8 cellular contexts compared by ENCODE assay signal in the genomic region with DNA sequence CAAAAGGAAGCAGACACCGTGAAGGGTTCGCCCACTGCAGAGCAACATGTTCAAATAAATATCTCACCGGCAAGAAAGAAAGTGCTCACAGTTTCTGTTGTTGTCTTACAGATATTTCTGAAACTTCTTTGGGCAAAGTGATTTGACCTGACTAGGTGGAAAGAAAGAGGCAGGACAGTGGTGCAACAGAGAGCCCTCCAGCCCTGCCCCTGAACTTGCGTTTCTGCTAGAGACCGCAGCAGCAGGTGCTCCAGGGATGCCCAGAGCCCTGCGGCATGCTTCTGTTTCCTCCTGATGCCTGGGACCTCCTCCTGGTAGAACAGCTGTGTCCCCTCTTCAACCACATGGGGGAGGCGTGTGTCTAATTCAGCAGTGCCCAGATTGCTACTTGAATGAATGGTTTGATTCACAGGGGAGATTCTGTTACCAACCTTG.
DNase-seq lines count a peak whose midpoint lies in the region; ATAC-seq and TF ChIP-seq lines count a peak whose summit lies in the region.

No MANE protein-coding gene starts in this region.

- H3K4me1 ChIP-seq in heart left ventricle (peaks cover 0 to 38% (median 16%) of the 10 kb centered on the region in 12 donors), right atrium auricular region (peaks cover 0 to 35% of the 10 kb centered on the region in 2 donors), uterus (no peaks in the 10 kb centered on the region)

- H3K27me3 Mint-ChIP-seq in activated T-cell treated with anti-CD3 and anti-CD28 coated beads, Interleukin-2, amount 50 U/mL, for 24 hours = no peaks in the 10 kb centered on the region

- peaks cover 42% of the 10 kb centered on the region for H3K4me1 Mint-ChIP-seq in activated T-cell treated with anti-CD3 and anti-CD28 coated beads, Interleukin-2, amount 50 U/mL, for 24 hours (ENCODE audit: low read depth)

- H3K27me3 ChIP-seq in heart left ventricle (no peaks in the 10 kb centered on the region), right atrium auricular region (no peaks in the 10 kb centered on the region), uterus (no peaks in the 10 kb centered on the region)

- H3K4me3 ChIP-seq in heart left ventricle (no peak overlapping the region), right atrium auricular region (no peak overlapping the region), NB4 (ENCODE audit: low read depth, low read length) (no peak overlapping the region), uterus (no peak overlapping the region)

- peak in 1 of 4 donors; percentile 33 for ATAC-seq in heart left ventricle

- H3K9me3 ChIP-seq in heart left ventricle (no peaks in the 10 kb centered on the region), right atrium auricular region (no peaks in the 10 kb centered on the region), uterus (no peaks in the 10 kb centered on the region)

- H3K36me3 ChIP-seq in heart left ventricle (no peaks in the 10 kb centered on the region), right atrium auricular region (no peaks in the 10 kb centered on the region), uterus (no peaks in the 10 kb centered on the region)

- no peak overlapping the region for H3K27ac ChIP-seq in heart left ventricle
- H3K27ac ChIP-seq in right atrium auricular region = no peak overlapping the region
- H3K27ac ChIP-seq in uterus = no peak overlapping the region

- peak overlapping the region; percentile 53 for H3K27ac Mint-ChIP-seq in activated T-cell treated with anti-CD3 and anti-CD28 coated beads, Interleukin-2, amount 50 U/mL, for 24 hours

- H3K9me3 Mint-ChIP-seq in activated T-cell treated with anti-CD3 and anti-CD28 coated beads, Interleukin-2, amount 50 U/mL, for 24 hours = no peaks in the 10 kb centered on the region

- TF ChIP-seq CTCF in heart left ventricle (IDR thresholded peaks at IDR 0.05) (peak in 8 of 12 donors; percentile 16 to 40 (median 34)), right atrium auricular region (IDR thresholded peaks at IDR 0.05) (peak in 1 of 2 donors; percentile 54), NB4 (IDR thresholded peaks at IDR 0.05; ENCODE audit: low read depth, low read length) (no peak), uterus (IDR thresholded peaks at IDR 0.05) (peak in 3 of 4 experiments; percentile 11 to 38 (median 33))

- H3K4me3 Mint-ChIP-seq in activated T-cell treated with anti-CD3 and anti-CD28 coated beads, Interleukin-2, amount 50 U/mL, for 24 hours = no peak overlapping the region

- intact Hi-C loops in heart left ventricle (cut with DNase I) = loop anchor here in 5 of 10 donors (5.0 to 10.0 kb wide), 4 partner anchors 115 to 193 kb away; a partner anchor contains a TSS
- intact Hi-C loops in uterus (cut with DNase I; ENCODE audit: low total_unique reads) = loop anchor here (10.0 kb wide), 1 partner anchor 65 kb away; no protein-coding TSS in a partner anchor

- DNase-seq in heart left ventricle (no peak), right atrium auricular region (ENCODE audit: low spot score) (no peak), NB4 (ENCODE audit: low read depth) (peak; percentile 37), iPS-NIHi7 (ENCODE audit: extremely low spot score) (peak; percentile 54), uterus (no peak), A172 (ENCODE audit: low spot score) (no peak), NCI-H1417 (lab: John Stamatoyannopoulos, UW) (no peak)
- DNase-seq in activated T-cell treated with anti-CD3 and anti-CD28 coated beads, Interleukin-2, amount 50 U/mL, for 24 hours = no peak

- WGBS in heart left ventricle, 4 donors = 66 to 72% (median 69%) methylated on average over 7 of the region's 7 CpGs

- TF ChIP-seq POLR2A in heart left ventricle (IDR thresholded peaks at IDR 0.05) (no peak), NB4 (IDR thresholded peaks at IDR 0.05; ENCODE audit: extremely low read depth, insufficient read length) (no peak), uterus (IDR thresholded peaks at IDR 0.05) (no peak)

- peaks cover 35% of the 10 kb centered on the region for H3K36me3 Mint-ChIP-seq in activated T-cell treated with anti-CD3 and anti-CD28 coated beads, Interleukin-2, amount 50 U/mL, for 24 hours (ENCODE audit: low read depth)

Comparison
In these comparisons a context has a peak if more than half of its experiments do, and no peak if none do; other contexts are left out.
1. DNase-seq: peak in NB4 (single experiment) and iPS-NIHi7 (single experiment); none in heart left ventricle (0 of 5), right atrium auricular region (single experiment), activated T-cell treated with anti-CD3 and anti-CD28 coated beads, Interleukin-2, amount 50 U/mL, for 24 hours (single experiment), uterus (0 of 2), A172 (single experiment) and NCI-H1417 (0 of 3).